ENCODE assay signal across 8 cellular contexts in genomic region chr12:21941522-21942376, GRCh38. TPM values are rescaled to one million over a fixed set of nuclear protein-coding genes. Genes with fewer than 3 reads are reported as not detected.
DNase-seq lines count a peak whose midpoint lies in the region; ATAC-seq and TF ChIP-seq lines count a peak whose summit lies in the region.

No MANE protein-coding gene starts in this region.

- POLR2A ChIA-PET in IMR-90 (lab: Charles Lee; ENCODE audit: unreplicated experiment) = interaction anchor here (0.5 kb wide), 1 partner anchor 12 kb away, joined by 5 read pairs; no protein-coding TSS in a partner anchor

- H2BK120ac ChIP-seq in IMR-90 (ENCODE audit: low read depth, low read length) = peak overlapping the region; percentile 45; the same call in 1 of the 2 replicates

- no peaks in the 10 kb centered on the region for H3K9me1 ChIP-seq in IMR-90 (ENCODE audit: insufficient read depth, low read length)

- H2BK20ac ChIP-seq in IMR-90 (ENCODE audit: low read depth, low read length) = no peak overlapping the region

- H2BK5ac ChIP-seq in IMR-90 (ENCODE audit: low read depth, low read length, poor library complexity, severe bottlenecking) = no peak overlapping the region

- no peak overlapping the region for H4K91ac ChIP-seq in IMR-90 (ENCODE audit: insufficient read depth, low read depth, low read length)

- ATAC-seq in IMR-90 (ENCODE audit: low read depth) = peak; percentile 69
- peak; percentile 78 for ATAC-seq in mucosa of descending colon

- H3K56ac ChIP-seq in IMR-90 (ENCODE audit: extremely low read depth, insufficient read depth, low read length) = no peak overlapping the region

- no peak overlapping the region for H2AK5ac ChIP-seq in IMR-90 (ENCODE audit: low read depth, low read length)

- no peak for TF ChIP-seq RAD21 in IMR-90 (IDR thresholded peaks at IDR 0.05; ENCODE audit: low read length)

- peaks cover 7% of the 10 kb centered on the region; the same call in 1 of the 2 replicates for H3K9me3 ChIP-seq in IMR-90 (ENCODE audit: control insufficient read depth, insufficient read depth, low read length)
- peaks cover 0 to 12% (median 7%) of the 10 kb centered on the region in 4 donors for H3K9me3 ChIP-seq in esophagus muscularis mucosa
- H3K9me3 ChIP-seq in mucosa of descending colon = peaks cover 3% of the 10 kb centered on the region
- H3K9me3 ChIP-seq in vagina = no peaks in the 10 kb centered on the region

- H4K8ac ChIP-seq in IMR-90 (ENCODE audit: low read depth in 2 of 2, low read length in 2 of 2) = peak overlapping the region in 1 of 2 experiments; percentile 17; a peak in 1 of 4 replicates

- H3K4me3 ChIP-seq in IMR-90 (ENCODE audit: insufficient read depth, low read depth, low read length) (peak overlapping the region; percentile 63), esophagus muscularis mucosa (peak overlapping the region; percentile 58 to 67 (median 62)), mucosa of descending colon (no peak overlapping the region), vagina (peak overlapping the region; percentile 47 to 50)

- TF ChIP-seq POLR2A in IMR-90 (IDR thresholded peaks at IDR 0.05; ENCODE audit: low read depth, low read length) = no peak
- no peak for TF ChIP-seq POLR2A in esophagus muscularis mucosa (IDR thresholded peaks at IDR 0.05; ENCODE audit: low read depth)
- no peak for TF ChIP-seq POLR2A in vagina (IDR thresholded peaks at IDR 0.05)

- H3K9ac ChIP-seq in IMR-90 (ENCODE audit: low read depth, low read length) = peak overlapping the region; percentile 7; the same call in 1 of the 2 replicates

- H4K5ac ChIP-seq in IMR-90 (ENCODE audit: low read depth, low read length) = no peak overlapping the region

- peak overlapping the region; percentile 97 for H3K4me2 ChIP-seq in IMR-90 (ENCODE audit: low read depth, low read length)

- no peak overlapping the region for H3K18ac ChIP-seq in IMR-90 (ENCODE audit: low read depth, low read length)

- no peak for TF ChIP-seq EP300 in esophagus muscularis mucosa (IDR thresholded peaks at IDR 0.05)

- in situ Hi-C loops in IMR-90 (cut with MboI; ENCODE audit: low sequenced_read_pairs) = no loop called here

- H3K27ac ChIP-seq in IMR-90 (ENCODE audit: insufficient read depth, low read length) = no peak overlapping the region
- peak overlapping the region; percentile 86 to 87 (median 86) for H3K27ac ChIP-seq in esophagus muscularis mucosa (replicated peaks in 1 of 4)
- H3K27ac ChIP-seq in vagina = peak overlapping the region; percentile 85

- WGBS in IMR-90 (ENCODE audit: extremely low coverage in 2 of 2, insufficient read length in 1 of 2), 2 experiments = 23% methylated on average over 10 of the region's 51 CpGs; no CpG with 5 or more reads in 1 of the 2 experiments
- 1% methylated on average over 32 of the region's 51 CpGs for WGBS in esophagus muscularis mucosa

- H3K4ac ChIP-seq in IMR-90 (ENCODE audit: low read depth, low read length) = peak overlapping the region; percentile 34; the same call in 1 of the 2 replicates

- TF ChIP-seq CTCF in IMR-90 (conservative IDR thresholded peaks at IDR 0.05; ENCODE audit: low read depth, low read length) (peak; percentile 42), esophagus muscularis mucosa (IDR thresholded peaks at IDR 0.05) (peak; percentile 63 to 82 (median 68)), mucosa of descending colon (IDR thresholded peaks at IDR 0.05) (no peak), vagina (IDR thresholded peaks at IDR 0.05) (peak in 1 of 3 experiments; percentile 17)

- H3K79me1 ChIP-seq in IMR-90 (ENCODE audit: low read depth in 1 of 2, low read length in 2 of 2) = no peaks in the 10 kb centered on the region

- CTCF ChIA-PET in IMR-90 (lab: Yijun Ruan, JAX) = interaction anchor here (0.6 to 1.0 kb wide), 4 partner anchors 13 to 244 kb away, joined by 3 to 5 read pairs (median 4); no protein-coding TSS in a partner anchor

- peak overlapping the region; percentile 49; the same call in 1 of the 2 replicates for H3K14ac ChIP-seq in IMR-90 (replicated peaks; ENCODE audit: low read depth, low read length)

- intact Hi-C loops in IMR-90 (cut with micrococcal nuclease) (loop anchor here (2.0 to 5.0 kb wide), 3 partner anchors 114 to 243 kb away; partner anchors contain the start of gene KCNJ8), esophagus muscularis mucosa (cut with DNase I) (loop anchor here (2.0 to 10.0 kb wide), 4 partner anchors 47 to 244 kb away; partner anchors contain the start of gene KCNJ8), mucosa of descending colon (cut with DNase I, micrococcal nuclease) (no loop called here), vagina (cut with DNase I) (loop anchor here (5.0 kb wide), 1 partner anchor 114 kb away; no protein-coding TSS in a partner anchor)

- dilution Hi-C loops in IMR-90 (cut with HindIII; ENCODE audit: low sequenced_read_pairs, unreplicated experiment) = no loop called here

- DNase-seq in AG08396 (ENCODE audit: low spot score) (peak; percentile 55), IMR-90 (peak; percentile 26), esophagus muscularis mucosa (ENCODE audit: extremely low spot score) (no peak), mucosa of descending colon (peak; percentile 22 to 61 (median 54)), vagina (ENCODE audit: extremely low spot score in 2 of 2) (no peak), NCI-H187 (lab: John Stamatoyannopoulos, UW) (no peak), NK-92 (lab: John Stamatoyannopoulos, UW; ENCODE audit: unreplicated experiment) (no peak), NCI-H2196 treated with DMSO at 0.1 percent for 48 hours (lab: John Stamatoyannopoulos, UW; ENCODE audit: unreplicated experiment) (no peak)

- H3K27me3 ChIP-seq in IMR-90 (ENCODE audit: control insufficient read depth, insufficient read depth, low read length) = peaks cover 15% of the 10 kb centered on the region
- peaks cover 0 to 4% (median 0%) of the 10 kb centered on the region in 4 donors for H3K27me3 ChIP-seq in esophagus muscularis mucosa
- H3K27me3 ChIP-seq in vagina = no peaks in the 10 kb centered on the region

- H2BK15ac ChIP-seq in IMR-90 (ENCODE audit: low read depth, low read length) = peak overlapping the region; percentile 41; the same call in 1 of the 3 replicates

- no peaks in the 10 kb centered on the region for H4K20me1 ChIP-seq in IMR-90 (ENCODE audit: insufficient read depth, low read length)

- no peak overlapping the region for H2AK9ac ChIP-seq in IMR-90 (replicated peaks; ENCODE audit: low read depth, low read length, poor library complexity)

- peak overlapping the region; percentile 79 for H2AFZ ChIP-seq in IMR-90 (replicated peaks; ENCODE audit: low read length, poor library complexity)

- H3K23ac ChIP-seq in IMR-90 (ENCODE audit: low read depth, low read length) = peak overlapping the region; percentile 74; the same call in 1 of the 2 replicates

- no peaks in the 10 kb centered on the region for H3K36me3 ChIP-seq in IMR-90 (ENCODE audit: control insufficient read depth, insufficient read depth, low read length)
- no peaks in the 10 kb centered on the region for H3K36me3 ChIP-seq in esophagus muscularis mucosa
- no peaks in the 10 kb centered on the region for H3K36me3 ChIP-seq in mucosa of descending colon (ENCODE audit: low read depth)
- no peaks in the 10 kb centered on the region for H3K36me3 ChIP-seq in vagina

- BruUV-seq in IMR-90 (replicated peaks; lab: Mats Ljungman, UMichigan) = no TSS peak

- H3K4me1 ChIP-seq in IMR-90 (ENCODE audit: control insufficient read depth, insufficient read depth, low read length) (0 out of 2 replicates have a peak, but pooled peaks cover 1% of the 10 kb centered on the region), esophagus muscularis mucosa (peaks cover 0 to 25% (median 23%) of the 10 kb centered on the region in 4 donors), mucosa of descending colon (ENCODE audit: low read depth) (no peaks in the 10 kb centered on the region), vagina (peaks cover 15% of the 10 kb centered on the region)

TF ChIP-seq in IMR-90, 13 proteins besides CTCF, POLR2A, EP300 and RAD21 (continues in another document):
- TF ChIP-seq FOS (IDR thresholded peaks at IDR 0.05; ENCODE audit: low read depth, low read length) (no peak), CHD1 (IDR thresholded peaks at IDR 0.05; ENCODE audit: low read depth, low read length) (no peak), MAFK (IDR thresholded peaks at IDR 0.05; ENCODE audit: low read depth, low read length) (no peak), SMC3 (IDR thresholded peaks at IDR 0.05; ENCODE audit: low read depth, low read length) (no peak), CEBPB (IDR thresholded peaks at IDR 0.05; ENCODE audit: low read depth, low read length) (no peak), NFE2L2 (IDR thresholded peaks at IDR 0.05; ENCODE audit: low read depth, low read length) (no peak), MXI1 (IDR thresholded peaks at IDR 0.05; ENCODE audit: borderline replicate concordance, low read depth, low read length) (no peak), BHLHE40 (IDR thresholded peaks at IDR 0.05; ENCODE audit: low read depth, low read length) (no peak), MAZ (IDR thresholded peaks at IDR 0.05; ENCODE audit: borderline replicate concordance, low read depth, low read length) (no peak), USF2 (IDR thresholded peaks at IDR 0.05; ENCODE audit: low read depth, low read length) (no peak), ELK1 (IDR thresholded peaks at IDR 0.05; ENCODE audit: borderline replicate concordance, low read depth, low read length) (no peak), RFX5 (IDR thresholded peaks at IDR 0.05; ENCODE audit: low read depth, low read length) (no peak)

RNA-seq across cellular contexts. Expression of gene ABCC9, which starts 0.5 kb away (rescaled TPM):
- 5.6 and 6.6 TPM in 2 replicates for total RNA-seq in IMR-90 (2012; rRNA removed)
- polyA plus RNA-seq in IMR-90 (2012; rRNA removed) = 1.2 and 1.4 TPM in 2 replicates
- 0.29 and 0.44 TPM in 2 replicates for polyA plus RNA-seq in IMR-90 (2012; cell fraction: cytosol; rRNA removed)
- polyA plus RNA-seq in IMR-90 (2012; cell fraction: nucleus; rRNA removed; ENCODE audit: low replicate concordance) = 0.11 and 1.4 TPM in 2 replicates
- total RNA-seq in esophagus muscularis mucosa = 10 to 100 TPM; 44.1 to 58.6 (median 50.9) TPM
- 10 to 100 TPM in 1 of 3 donors, 1 to 10 TPM in 1, under 1 TPM in 1; 0.67 to 60.6 (median 7.3) TPM for total RNA-seq in mucosa of descending colon
- 24.6 TPM for total RNA-seq in vagina

Comparison
In these comparisons a context has a peak if more than half of its experiments do, and no peak if none do; other contexts are left out.
1. DNase-seq: peak in AG08396 (single experiment), IMR-90 (single experiment) and mucosa of descending colon (3 of 3); none in esophagus muscularis mucosa (single experiment), vagina (0 of 2), NCI-H187 (0 of 2), NK-92 (single experiment) and NCI-H2196 treated with DMSO at 0.1 percent for 48 hours (single experiment).
2. intact Hi-C loops: an anchor here in IMR-90 (2.0 to 5.0 kb wide), esophagus muscularis mucosa (2.0 to 10.0 kb wide) and vagina (5.0 kb wide); none called in mucosa of descending colon.